ENCODE assay signal across 20 cellular contexts in genomic region chr17:67521773-67522069, GRCh38.
"Had no signal": no experiment of that assay in that cellular context is flagged by ENCODE, and none has a peak within 500 bp of the region (broad histone marks: within the 10 kb centered on the region; RNA-seq: fewer than 3 reads in every experiment).

No MANE protein-coding gene starts in this region.

- FAIRE-seq: colon had no signal

- ATAC-seq: activated naive CD4-positive, alpha-beta T cell treated with anti-CD3 and anti-CD28 coated beads, Interleukin-2, amount 50 U/mL, for 72 hours; activated T-helper 17 cell treated with anti-CD3 and anti-CD28 coated beads, Interleukin-2, amount 50 U/mL, for 72 hours; mucosa of descending colon had no signal

- H3K4me3 Mint-ChIP-seq: activated T-cell treated with anti-CD3 and anti-CD28 coated beads, Interleukin-2, amount 50 U/mL, for 24 hours; activated T-helper 17 cell treated with anti-CD3 and anti-CD28 coated beads, Interleukin-2, amount 50 U/mL, for 72 hours; central memory CD8-positive, alpha-beta T cell; memory B cell; stimulated activated naive CD8-positive, alpha-beta T cell treated with anti-CD3 and anti-CD28 coated beads, Interleukin-15, Interleukin-2, amounts not matched to agents 100 ng/mL and 50 ng/mL, for 24 hours had no signal

- H3K27me3 ChIP-seq: breast epithelium, esophagus muscularis mucosa, ovary, right atrium auricular region, thyroid gland had no signal

- H3K9me3 ChIP-seq: breast epithelium, esophagus muscularis mucosa, gastrocnemius medialis, mucosa of descending colon, ovary, psoas muscle, right atrium auricular region, thyroid gland had no signal

- H3K27me3 Mint-ChIP-seq: activated T-cell treated with anti-CD3 and anti-CD28 coated beads, Interleukin-2, amount 50 U/mL, for 24 hours; activated T-helper 17 cell treated with anti-CD3 and anti-CD28 coated beads, Interleukin-2, amount 50 U/mL, for 72 hours; central memory CD8-positive, alpha-beta T cell; stimulated activated naive CD8-positive, alpha-beta T cell treated with anti-CD3 and anti-CD28 coated beads, Interleukin-15, Interleukin-2, amounts not matched to agents 100 ng/mL and 50 ng/mL, for 24 hours had no signal

- H3K4me3 ChIP-seq: breast epithelium, esophagus muscularis mucosa, gastrocnemius medialis, mucosa of descending colon, ovary, psoas muscle, right atrium auricular region, thyroid gland had no signal

- DNase-seq: activated T-cell treated with anti-CD3 and anti-CD28 coated beads, Interleukin-2, amount 50 U/mL, for 24 hours; effector memory CD4-positive, alpha-beta T cell; gastrocnemius medialis; hippocampal formation; mucosa of descending colon; ovary; psoas muscle; stimulated activated CD4-positive, alpha-beta T cell treated with anti-CD3 and anti-CD28 coated beads, Interleukin-1b, Interleukin-23, amount 100 ng/mL, for 48 hours; substantia nigra; T-helper 9 cell; thyroid gland had no signal

- H3K27ac Mint-ChIP-seq: activated T-cell treated with anti-CD3 and anti-CD28 coated beads, Interleukin-2, amount 50 U/mL, for 24 hours; memory B cell; stimulated activated naive CD8-positive, alpha-beta T cell treated with anti-CD3 and anti-CD28 coated beads, Interleukin-15, Interleukin-2, amounts not matched to agents 100 ng/mL and 50 ng/mL, for 24 hours had no signal

- H3K4me1 ChIP-seq: breast epithelium had no signal

- H3K9me3 Mint-ChIP-seq: central memory CD8-positive, alpha-beta T cell had no signal

- H3K27ac ChIP-seq: breast epithelium, esophagus muscularis mucosa, ovary, psoas muscle, right atrium auricular region had no signal

- H3K36me3 ChIP-seq: breast epithelium, esophagus muscularis mucosa, gastrocnemius medialis, ovary, right atrium auricular region, thyroid gland had no signal
